19 cellular contexts compared by ENCODE assay signal in the genomic region with DNA sequence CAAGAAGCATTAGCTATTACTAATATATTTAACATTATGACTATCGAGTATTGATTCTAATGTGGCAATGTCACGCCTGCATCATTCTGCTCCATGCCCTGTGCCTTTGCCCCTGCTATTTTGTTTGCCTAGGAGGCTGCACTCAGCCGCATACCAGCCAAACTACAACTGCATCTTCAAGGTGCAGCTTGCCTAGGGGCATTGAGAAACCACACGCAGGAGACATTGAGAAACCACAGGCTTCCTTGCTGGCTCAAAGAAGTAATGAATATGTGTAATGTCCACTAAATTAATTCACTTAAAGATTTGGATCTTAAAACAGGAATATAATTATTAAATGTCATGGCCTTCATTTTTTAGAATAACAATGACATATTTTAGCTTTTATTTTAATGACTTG.
"Had no signal": no experiment of that assay in that cellular context is flagged by ENCODE, and none has a peak within 500 bp of the region (broad histone marks: within the 10 kb centered on the region; RNA-seq: fewer than 3 reads in every experiment).

No MANE protein-coding gene starts in this region.

- H3K27me3 ChIP-seq: heart left ventricle, neutrophil, right lobe of liver, testis, transverse colon had no signal

- DNase-seq: effector memory CD4-positive, alpha-beta T cell; erythroblast; heart left ventricle; hippocampal formation; left ventricle myocardium inferior; naive thymus-derived CD4-positive, alpha-beta T cell; nephron progenitor cell; psoas muscle; retina; right lobe of liver; stimulated activated CD4-positive, alpha-beta T cell treated with anti-CD3 and anti-CD28 coated beads, Interleukin-15, amount 100 ng/mL, for 24 hours; stimulated activated CD4-positive, alpha-beta T cell treated with anti-CD3 and anti-CD28 coated beads, Interleukin-1b, Interleukin-23, amount 100 ng/mL, for 48 hours; stimulated activated CD4-positive, alpha-beta T cell treated with anti-CD3 and anti-CD28 coated beads, Interleukin-4, amount 100 ng/mL, for 24 hours; stimulated activated naive B cell treated with anti-CD40 and anti-IgM and Interleukin-4, amounts not matched to agents 10 μg/mL and 1 μg/mL and 100 μg/mL, for 72 hours; stimulated activated naive CD8-positive, alpha-beta T cell treated with anti-CD3 and anti-CD28 coated beads, Interleukin-15, amount 100 ng/mL, for 72 hours; testis; transverse colon had no signal

- H3K4me3 ChIP-seq: heart left ventricle, left ventricle myocardium inferior, lung, psoas muscle, right lobe of liver, testis, transverse colon had no signal

- H3K27ac ChIP-seq: heart left ventricle, left ventricle myocardium inferior, neutrophil, psoas muscle, right lobe of liver, testis, transverse colon had no signal

- ATAC-seq: heart left ventricle; naive thymus-derived CD4-positive, alpha-beta T cell; psoas muscle; right lobe of liver; stimulated activated naive B cell treated with anti-CD40 and anti-IgM and Interleukin-4, amounts not matched to agents 10 μg/mL and 1 μg/mL and 100 μg/mL, for 72 hours; stimulated activated naive CD8-positive, alpha-beta T cell treated with anti-CD3 and anti-CD28 coated beads, Interleukin-15, amount 100 ng/mL, for 72 hours had no signal

- H3K9me3 ChIP-seq: neutrophil, psoas muscle, right lobe of liver, testis, transverse colon had no signal

- H3K4me1 ChIP-seq: heart left ventricle, left ventricle myocardium inferior, psoas muscle, right lobe of liver, testis, transverse colon had no signal

- H3K36me3 ChIP-seq: heart left ventricle, left ventricle myocardium inferior, neutrophil, right lobe of liver, transverse colon had no signal
